In genomic region chr14:61452452-61452851, GRCh38 we compare ENCODE assay signal across 12 cellular contexts.
DNase-seq lines count a peak whose midpoint lies in the region; ATAC-seq and TF ChIP-seq lines count a peak whose summit lies in the region.
"Had no signal": no experiment of that assay in that cellular context is flagged by ENCODE, and none has a peak within 500 bp of the region (broad histone marks: within the 10 kb centered on the region; RNA-seq: fewer than 3 reads in every experiment).

No MANE protein-coding gene starts in this region.

- TF ChIP-seq CTCF in omental fat pad (IDR thresholded peaks at IDR 0.05): no peak
- no peak for TF ChIP-seq CTCF in GM13977 (IDR thresholded peaks at IDR 0.05; ENCODE audit: extremely low read depth, insufficient read depth, missing control alignments)

- no peaks in the 10 kb centered on the region for H3K27me3 Mint-ChIP-seq in activated CD4-positive, alpha-beta T cell treated with anti-CD3 and anti-CD28 coated beads, Interleukin-2, amount 10 ng/mL, durations not matched to agents 24 days and 14 days
- no peaks in the 10 kb centered on the region for H3K27me3 Mint-ChIP-seq in activated naive CD8-positive, alpha-beta T cell treated with anti-CD3 and anti-CD28 coated beads for 36 hours
- no peaks in the 10 kb centered on the region for H3K27me3 Mint-ChIP-seq in stimulated activated naive B cell treated with anti-CD40 and anti-IgM and Interleukin-4, amounts not matched to agents 10 μg/mL and 1 μg/mL and 100 μg/mL, for 72 hours

- peaks cover 78% of the 10 kb centered on the region for H3K36me3 Mint-ChIP-seq in activated CD4-positive, alpha-beta T cell treated with anti-CD3 and anti-CD28 coated beads, Interleukin-2, amount 10 ng/mL, durations not matched to agents 24 days and 14 days (ENCODE audit: low read depth)
- H3K36me3 Mint-ChIP-seq in activated naive CD8-positive, alpha-beta T cell treated with anti-CD3 and anti-CD28 coated beads for 36 hours: peaks cover 89% of the 10 kb centered on the region
- H3K36me3 Mint-ChIP-seq in stimulated activated naive B cell treated with anti-CD40 and anti-IgM and Interleukin-4, amounts not matched to agents 10 μg/mL and 1 μg/mL and 100 μg/mL, for 72 hours: peaks cover 0 to 1% of the 10 kb centered on the region in 2 donors

- peak; percentile 92 for DNase-seq in activated CD4-positive, alpha-beta T cell treated with anti-CD3 and anti-CD28 coated beads, Interleukin-2, amount 10 ng/mL, durations not matched to agents 24 days and 14 days
- DNase-seq in activated naive CD8-positive, alpha-beta T cell treated with anti-CD3 and anti-CD28 coated beads for 36 hours: peak; percentile 75
- DNase-seq in stimulated activated naive B cell treated with anti-CD40 and anti-IgM and Interleukin-4, amounts not matched to agents 10 μg/mL and 1 μg/mL and 100 μg/mL, for 72 hours: no peak
- DNase-seq in omental fat pad (ENCODE audit: low spot score): no peak
- DNase-seq in GM13977 (ENCODE audit: low spot score): no peak
- DNase-seq in NCI-H526 (lab: John Stamatoyannopoulos, UW): no peak
- DNase-seq: NCI-H1930, testis had no signal

- in situ Hi-C loops in GM13977 (cut with MboI; ENCODE audit: low pct_unique_long_range_greater_than_20kb, low sequenced_read_pairs, unreplicated experiment): loop anchor here (10.0 kb wide), 2 partner anchors 382 to 672 kb away; no protein-coding TSS in a partner anchor

- H3K4me1 Mint-ChIP-seq in activated CD4-positive, alpha-beta T cell treated with anti-CD3 and anti-CD28 coated beads, Interleukin-2, amount 10 ng/mL, durations not matched to agents 24 days and 14 days: peaks cover 90% of the 10 kb centered on the region
- peaks cover 88% of the 10 kb centered on the region for H3K4me1 Mint-ChIP-seq in activated naive CD8-positive, alpha-beta T cell treated with anti-CD3 and anti-CD28 coated beads for 36 hours
- peaks cover 2 to 10% of the 10 kb centered on the region in 2 donors for H3K4me1 Mint-ChIP-seq in stimulated activated naive B cell treated with anti-CD40 and anti-IgM and Interleukin-4, amounts not matched to agents 10 μg/mL and 1 μg/mL and 100 μg/mL, for 72 hours

- H3K9me3 Mint-ChIP-seq in activated CD4-positive, alpha-beta T cell treated with anti-CD3 and anti-CD28 coated beads, Interleukin-2, amount 10 ng/mL, durations not matched to agents 24 days and 14 days: no peaks in the 10 kb centered on the region
- peaks cover 2% of the 10 kb centered on the region for H3K9me3 Mint-ChIP-seq in activated naive CD8-positive, alpha-beta T cell treated with anti-CD3 and anti-CD28 coated beads for 36 hours
- H3K9me3 Mint-ChIP-seq in stimulated activated naive B cell treated with anti-CD40 and anti-IgM and Interleukin-4, amounts not matched to agents 10 μg/mL and 1 μg/mL and 100 μg/mL, for 72 hours: no peaks in the 10 kb centered on the region
- H3K9me3 Mint-ChIP-seq: mesothelial cell of epicardium had no signal

- intact Hi-C loops in activated CD4-positive, alpha-beta T cell treated with anti-CD3 and anti-CD28 coated beads, Interleukin-2, amount 10 ng/mL, durations not matched to agents 24 days and 14 days (cut with micrococcal nuclease): loop anchor here (1.0 to 10.0 kb wide), 7 partner anchors 8 to 155 kb away; partner anchors contain the start of gene PRKCH

- H3K27ac Mint-ChIP-seq in activated CD4-positive, alpha-beta T cell treated with anti-CD3 and anti-CD28 coated beads, Interleukin-2, amount 10 ng/mL, durations not matched to agents 24 days and 14 days: peak overlapping the region; percentile 98
- peak overlapping the region; percentile 99 for H3K27ac Mint-ChIP-seq in activated naive CD8-positive, alpha-beta T cell treated with anti-CD3 and anti-CD28 coated beads for 36 hours
- no peak overlapping the region for H3K27ac Mint-ChIP-seq in stimulated activated naive B cell treated with anti-CD40 and anti-IgM and Interleukin-4, amounts not matched to agents 10 μg/mL and 1 μg/mL and 100 μg/mL, for 72 hours
- H3K27ac Mint-ChIP-seq: mesothelial cell of epicardium had no signal

- H3K4me3 Mint-ChIP-seq in activated CD4-positive, alpha-beta T cell treated with anti-CD3 and anti-CD28 coated beads, Interleukin-2, amount 10 ng/mL, durations not matched to agents 24 days and 14 days: peak overlapping the region; percentile 87
- H3K4me3 Mint-ChIP-seq in activated naive CD8-positive, alpha-beta T cell treated with anti-CD3 and anti-CD28 coated beads for 36 hours: peak overlapping the region; percentile 59
- H3K4me3 Mint-ChIP-seq in stimulated activated naive B cell treated with anti-CD40 and anti-IgM and Interleukin-4, amounts not matched to agents 10 μg/mL and 1 μg/mL and 100 μg/mL, for 72 hours: no peak overlapping the region
- H3K4me3 Mint-ChIP-seq: mesothelial cell of epicardium had no signal

- peak; percentile 51 for ATAC-seq in HG03442 (IDR thresholded peaks at IDR 0.05; ENCODE audit: unreplicated experiment)
- ATAC-seq in stimulated activated naive B cell treated with anti-CD40 and anti-IgM and Interleukin-4, amounts not matched to agents 10 μg/mL and 1 μg/mL and 100 μg/mL, for 72 hours (replicated peaks): peak; percentile 29 to 74
- ATAC-seq in omental fat pad (ENCODE audit: low FRiP score): no peak
- ATAC-seq: HCT116, K562 had no signal

Comparison
In these comparisons a context has a peak if more than half of its experiments do, and no peak if none do; other contexts are left out.
1. DNase-seq: peak in activated CD4-positive, alpha-beta T cell treated with anti-CD3 and anti-CD28 coated beads, Interleukin-2, amount 10 ng/mL, durations not matched to agents 24 days and 14 days (single experiment) and activated naive CD8-positive, alpha-beta T cell treated with anti-CD3 and anti-CD28 coated beads for 36 hours (single experiment); none in stimulated activated naive B cell treated with anti-CD40 and anti-IgM and Interleukin-4, amounts not matched to agents 10 μg/mL and 1 μg/mL and 100 μg/mL, for 72 hours (single experiment), omental fat pad (single experiment), GM13977 (single experiment) and NCI-H526 (0 of 2).
2. H3K4me3 Mint-ChIP-seq: peak in activated CD4-positive, alpha-beta T cell treated with anti-CD3 and anti-CD28 coated beads, Interleukin-2, amount 10 ng/mL, durations not matched to agents 24 days and 14 days (single experiment) and activated naive CD8-positive, alpha-beta T cell treated with anti-CD3 and anti-CD28 coated beads for 36 hours (single experiment); none in stimulated activated naive B cell treated with anti-CD40 and anti-IgM and Interleukin-4, amounts not matched to agents 10 μg/mL and 1 μg/mL and 100 μg/mL, for 72 hours (0 of 2).